ENCODE assay signal across 8 cellular contexts in the genomic region with DNA sequence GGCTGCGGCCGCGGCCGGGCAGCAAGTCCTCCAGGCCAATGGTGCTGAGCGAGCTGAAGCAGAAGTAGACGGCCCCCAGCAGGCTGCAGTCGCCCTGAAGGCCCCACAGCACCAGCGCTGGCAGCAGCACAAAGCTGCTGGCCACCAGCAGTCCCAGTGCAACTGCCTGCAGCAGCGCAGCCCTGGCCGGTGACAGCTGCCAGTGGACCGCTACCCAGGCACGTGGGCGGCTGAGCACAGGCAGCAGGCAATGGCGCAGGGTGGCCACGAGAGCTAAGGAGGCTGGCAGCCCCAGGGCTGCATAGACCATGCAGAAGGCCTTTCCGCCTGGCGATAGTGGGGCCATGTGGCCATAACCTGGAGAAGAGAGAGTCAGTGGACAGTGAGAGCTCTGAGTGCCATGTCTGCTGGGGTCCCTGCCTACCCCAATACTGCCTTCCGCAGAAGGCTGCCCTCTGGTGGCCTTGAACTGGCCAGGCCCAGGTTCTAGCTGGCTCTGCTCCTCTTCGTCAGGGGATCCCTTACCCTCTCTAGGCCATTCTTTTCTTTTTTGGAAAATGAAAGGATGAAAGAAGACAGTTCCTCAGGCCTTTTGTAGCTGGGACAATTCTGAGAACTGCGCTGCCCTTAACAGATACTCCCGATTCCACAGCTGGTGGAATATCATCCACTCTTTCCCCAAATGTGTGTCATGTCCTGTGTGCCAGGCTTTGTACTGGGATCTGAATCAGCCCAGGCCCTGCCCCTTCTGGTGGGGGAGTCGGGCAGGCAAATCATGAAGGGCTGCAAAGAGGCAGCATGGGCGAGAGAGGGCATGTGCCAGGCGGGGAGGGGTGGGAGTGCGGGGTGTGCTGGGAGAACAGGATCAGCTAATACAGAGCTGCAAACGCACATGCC. TPM values are rescaled to one million over a fixed set of nuclear protein-coding genes. Genes with fewer than 3 reads are reported as not detected.
DNase-seq lines count a peak whose midpoint lies in the region; ATAC-seq, FAIRE-seq and TF ChIP-seq lines count a peak whose summit lies in the region.

No MANE protein-coding gene starts in this region.

- ATAC-seq in Panc1: peak; percentile 61
- ATAC-seq in HepG2: peak; percentile 66
- ATAC-seq in GM19467 (IDR thresholded peaks at IDR 0.05; ENCODE audit: unreplicated experiment): no peak

- H3K4me3 ChIP-seq in Panc1 (ENCODE audit: low read depth in 2 of 2, low read length in 2 of 2): no peak overlapping the region
- peak overlapping the region in 1 of 3 donors; percentile 17 for H3K4me3 ChIP-seq in breast epithelium
- H3K4me3 ChIP-seq in HepG2 (replicated peaks in 1 of 3; ENCODE audit: insufficient read depth in 1 of 3, low read depth in 2 of 3, low read length in 3 of 3): no peak overlapping the region
- no peak overlapping the region for H3K4me3 ChIP-seq in tibial artery

- H3K4me1 ChIP-seq in Panc1 (ENCODE audit: control insufficient read depth, insufficient read depth, low read length): peaks cover 12% of the 10 kb centered on the region; the same call in 1 of the 2 replicates
- H3K4me1 ChIP-seq in breast epithelium: peaks cover 0 to 4% of the 10 kb centered on the region in 2 donors
- peaks cover 8% of the 10 kb centered on the region for H3K4me1 ChIP-seq in HepG2 (ENCODE audit: insufficient read depth, low read length)
- H3K4me1 ChIP-seq in tibial artery: peaks cover 0 to 22% (median 13%) of the 10 kb centered on the region in 4 donors

- DNase-seq in NCI-H524 (lab: John Stamatoyannopoulos, UW): peak; percentile 14 to 62
- no peak for DNase-seq in NCI-H524 treated with DMSO at 0.1 percent for 48 hours (lab: John Stamatoyannopoulos, UW)
- no peak for DNase-seq in Panc1 (ENCODE audit: low read depth, low spot score)
- no peak for DNase-seq in breast epithelium (ENCODE audit: low spot score in 2 of 2)
- no peak for DNase-seq in HepG2 (ENCODE audit: low spot score)
- peak in 1 of 2 donors; percentile 81 for DNase-seq in tibial artery
- no peak for DNase-seq in NCI-H2029 treated with DMSO at 0.1 percent for 48 hours (lab: John Stamatoyannopoulos, UW)

- no peak overlapping the region for H3K9ac ChIP-seq in HepG2 (ENCODE audit: insufficient read depth, low read depth, low read length)

- TF ChIP-seq POLR2A in breast epithelium (IDR thresholded peaks at IDR 0.05) (no peak), HepG2 (IDR thresholded peaks at IDR 0.05; ENCODE audit: insufficient read depth in 1 of 2, low read depth in 2 of 2, low read length in 2 of 2) (no peak)

- no peak overlapping the region for H2AFZ ChIP-seq in HepG2 (ENCODE audit: low read length)

- H3K9me3 ChIP-seq in Panc1 (ENCODE audit: control insufficient read depth, insufficient read depth, low read depth, low read length) (no peaks in the 10 kb centered on the region), breast epithelium (no peaks in the 10 kb centered on the region), HepG2 (ENCODE audit: low read length) (no peaks in the 10 kb centered on the region), tibial artery (no peaks in the 10 kb centered on the region)

- in situ Hi-C loops in Panc1 (cut with HindIII; ENCODE audit: low pct_unique_long_range_greater_than_20kb, low sequenced_read_pairs) (no loop called here), HepG2 (cut with HindIII; ENCODE audit: extremely low pct_ligation_motif_present, low pct_unique_long_range_greater_than_20kb) (no loop called here)

- no peak for TF ChIP-seq EP300 in HepG2 (IDR thresholded peaks at IDR 0.05; ENCODE audit: low read depth in 2 of 2, low read length in 2 of 2)
- no peak for TF ChIP-seq EP300 in HepG2 (CRISPR knock-in tag; IDR thresholded peaks at IDR 0.05; ENCODE audit: borderline replicate concordance)

- no peak overlapping the region for H3K4me2 ChIP-seq in HepG2 (ENCODE audit: low read depth, low read length)

- intact Hi-C loops in Panc1 (cut with micrococcal nuclease; ENCODE audit: unreplicated experiment): no loop called here
- intact Hi-C loops in breast epithelium (cut with DNase I; ENCODE audit: low total_unique reads): no loop called here
- intact Hi-C loops in HepG2 (cut with micrococcal nuclease; ENCODE audit: unreplicated experiment): no loop called here
- intact Hi-C loops in tibial artery (cut with DNase I; ENCODE audit: low total_unique reads): no loop called here

- FAIRE-seq in HepG2 (lab: Jason Lieb, UNC): peak; percentile 42

- H3K27ac ChIP-seq in Panc1 (ENCODE audit: low read length) (no peak overlapping the region), breast epithelium (peak overlapping the region in 1 of 2 donors; percentile 5), HepG2 (ENCODE audit: extremely low read length, insufficient read depth, low read length) (no peak overlapping the region), tibial artery (peak overlapping the region; percentile 3 to 31)

- WGBS in HepG2 (ENCODE audit: low lambda C conversion rate): 62% methylated on average over 9 of the region's 26 CpGs

- peak; percentile 47; the same call in 1 of the 2 replicates for TF ChIP-seq RAD21 in HepG2 (CRISPR knock-in tag; IDR thresholded peaks at IDR 0.05)

- H3K36me3 ChIP-seq in Panc1 (ENCODE audit: control insufficient read depth, insufficient read depth, low read length) (peaks cover 3% of the 10 kb centered on the region), breast epithelium (no peaks in the 10 kb centered on the region), HepG2 (replicated peaks in 1 of 2; ENCODE audit: control insufficient read depth in 1 of 2, insufficient read depth in 2 of 2, low read length in 2 of 2) (peaks cover 12 to 14% of the 10 kb centered on the region in 2 experiments; a peak in 4 of 5 replicates), tibial artery (peaks cover 45 to 70% (median 59%) of the 10 kb centered on the region in 3 donors)

- TF ChIP-seq CTCF in Panc1 (IDR thresholded peaks at IDR 0.05) (peak; percentile 95; the same call in 1 of the 2 replicates), breast epithelium (IDR thresholded peaks at IDR 0.05) (peak; percentile 10 to 51 (median 36)), HepG2 (CRISPR knock-in tag; IDR thresholded peaks at IDR 0.05) (peak; percentile 82), tibial artery (IDR thresholded peaks at IDR 0.05) (peak; percentile 79 to 81)

- CTCF ChIA-PET in Panc1 (lab: Charles Lee) (interaction anchor here (0.5 to 2.5 kb wide), 7 partner anchors 13 to 197 kb away, joined by 3 to 9 read pairs (median 3); partner anchors contain the start of genes EHBP1L1 and FAM89B), HepG2 (lab: Yijun Ruan, JAX; ENCODE audit: low intra/inter-chr PET ratio, low total read pairs) (interaction anchor here (2.1 kb wide), 1 partner anchor 53 kb away, joined by 12 read pairs; no protein-coding TSS in a partner anchor)

- H3K27me3 ChIP-seq in Panc1 (ENCODE audit: control insufficient read depth, insufficient read depth, low read length) (no peaks in the 10 kb centered on the region), breast epithelium (no peaks in the 10 kb centered on the region), HepG2 (ENCODE audit: control insufficient read depth in 1 of 2, insufficient read depth in 2 of 2, low read length in 2 of 2) (no peaks in the 10 kb centered on the region), tibial artery (no peaks in the 10 kb centered on the region)

- no peaks in the 10 kb centered on the region for H3K79me2 ChIP-seq in HepG2 (ENCODE audit: insufficient read depth, low read length)

- BruUV-seq in Panc1 (replicated peaks; lab: Mats Ljungman, UMichigan) (no TSS peak), HepG2 (replicated peaks; lab: Mats Ljungman, UMichigan) (no TSS peak)

- H4K20me1 ChIP-seq in HepG2 (ENCODE audit: insufficient read depth, low read length): 0 out of 2 replicates have a peak, but pooled peaks cover 3% of the 10 kb centered on the region

- POLR2A ChIA-PET in Panc1 (lab: Charles Lee) (interaction anchor here (0.6 kb wide), 1 partner anchor 21 kb away, joined by 3 read pairs; no protein-coding TSS in a partner anchor), HepG2 (lab: Yijun Ruan, JAX) (interaction anchor here (1.0 to 2.4 kb wide), 5 partner anchors 9 to 21 kb away, joined by 4 to 11 read pairs (median 5); partner anchors contain the start of gene MAP3K11)

RNA-seq across cellular contexts. Expression of gene KCNK7, which starts 1.8 kb away (rescaled TPM):
- total RNA-seq in Panc1 (2021; ENCODE audit: unreplicated experiment) (0.69 TPM), breast epithelium (1 to 10 TPM in 1 of 3 donors, under 1 TPM in 2; 0.33 to 2.2 (median 0.80) TPM), HepG2 (2016; rRNA removed; fragmentation: Illumina TruSeq; extraction: Trizol) (not detected in 2 replicates)
- polyA plus RNA-seq in Panc1 (2012; ENCODE audit: insufficient read length): 0.63 TPM
- total RNA-seq in HepG2 (2016; cell fraction: cytosol; rRNA removed; fragmentation: Illumina TruSeq; extraction: Trizol; ENCODE audit: low read depth): not detected in 2 replicates
- not detected in 2 replicates for total RNA-seq in HepG2 (2016; cell fraction: insoluble cytoplasmic fraction; rRNA removed; fragmentation: Illumina TruSeq; extraction: Trizol)
- total RNA-seq in HepG2 (2016; cell fraction: membrane; rRNA removed; fragmentation: Illumina TruSeq; extraction: Trizol): not detected in 2 replicates
- 1.2 TPM in 1 of 2 replicates, not detected in the other for total RNA-seq in HepG2 (2016; cell fraction: nucleus; rRNA removed; fragmentation: Illumina TruSeq; extraction: Trizol)
- polyA plus RNA-seq in HepG2 (2011; rRNA removed): 0.11 and 0.14 TPM in 2 replicates
- polyA plus RNA-seq in HepG2 (2011; cell fraction: cytosol; rRNA removed): 0.04 TPM in 1 of 2 replicates, not detected in the other
- 0.69 and 0.97 TPM in 2 replicates for polyA plus RNA-seq in HepG2 (2011; cell fraction: nucleus; rRNA removed)
- polyA plus RNA-seq in HepG2 (2012): 0.28 TPM in 1 of 2 replicates, not detected in the other
- not detected in 2 replicates for polyA plus RNA-seq in HepG2 (2016; cell fraction: cytosol; fragmentation: Illumina TruSeq; extraction: Trizol; ENCODE audit: low read depth)
- not detected in 2 replicates for polyA plus RNA-seq in HepG2 (2016; cell fraction: insoluble cytoplasmic fraction; fragmentation: Illumina TruSeq; extraction: Trizol; ENCODE audit: low read depth)
- polyA plus RNA-seq in HepG2 (2016; cell fraction: membrane; fragmentation: Illumina TruSeq; extraction: Trizol; ENCODE audit: low read depth): not detected in 2 replicates
- 0.38 and 0.77 TPM in 2 replicates for polyA plus RNA-seq in HepG2 (2016; cell fraction: nucleus; fragmentation: Illumina TruSeq; extraction: Trizol; ENCODE audit: insufficient read depth, low read depth)
- 0.33 and 0.90 TPM in 2 replicates for polyA minus RNA-seq in HepG2 (2011; rRNA and poly(A)+ RNA removed; ENCODE audit: low replicate concordance)
- not detected in 2 replicates for polyA minus RNA-seq in HepG2 (2011; cell fraction: cytosol; rRNA and poly(A)+ RNA removed)
- polyA minus RNA-seq in HepG2 (2011; cell fraction: nucleus; rRNA and poly(A)+ RNA removed): 0.75 and 1.2 TPM in 2 replicates

RNA-seq across cellular contexts. Expression of gene EHBP1L1, which starts 17.9 kb away (rescaled TPM):
- 108 TPM for total RNA-seq in Panc1 (2021; ENCODE audit: unreplicated experiment)
- polyA plus RNA-seq in Panc1 (2012; ENCODE audit: insufficient read length): 109 TPM
- total RNA-seq in breast epithelium: 10 to 100 TPM; 28.0 to 68.8 (median 33.4) TPM
- total RNA-seq in HepG2 (2016; rRNA removed; fragmentation: Illumina TruSeq; extraction: Trizol): 5.4 and 10.6 TPM in 2 replicates
- 2.5 and 2.6 TPM in 2 replicates for total RNA-seq in HepG2 (2016; cell fraction: cytosol; rRNA removed; fragmentation: Illumina TruSeq; extraction: Trizol; ENCODE audit: low read depth)
- total RNA-seq in HepG2 (2016; cell fraction: insoluble cytoplasmic fraction; rRNA removed; fragmentation: Illumina TruSeq; extraction: Trizol): 3.9 and 9.7 TPM in 2 replicates
- total RNA-seq in HepG2 (2016; cell fraction: membrane; rRNA removed; fragmentation: Illumina TruSeq; extraction: Trizol): 3.4 TPM in 2 replicates
- total RNA-seq in HepG2 (2016; cell fraction: nucleus; rRNA removed; fragmentation: Illumina TruSeq; extraction: Trizol): 7.8 and 8.4 TPM in 2 replicates
- 8.3 and 14.4 TPM in 2 replicates for polyA plus RNA-seq in HepG2 (2011; rRNA removed)
- 7.1 and 10.0 TPM in 2 replicates for polyA plus RNA-seq in HepG2 (2011; cell fraction: cytosol; rRNA removed)
- 74.9 and 85.5 TPM in 2 replicates for polyA plus RNA-seq in HepG2 (2011; cell fraction: nucleus; rRNA removed)
- polyA plus RNA-seq in HepG2 (2012): 9.8 and 10.7 TPM in 2 replicates
- 0.58 and 0.94 TPM in 2 replicates for polyA plus RNA-seq in HepG2 (2016; cell fraction: cytosol; fragmentation: Illumina TruSeq; extraction: Trizol; ENCODE audit: low read depth)
- polyA plus RNA-seq in HepG2 (2016; cell fraction: insoluble cytoplasmic fraction; fragmentation: Illumina TruSeq; extraction: Trizol; ENCODE audit: low read depth): 4.6 and 5.1 TPM in 2 replicates
- 0.79 and 1.3 TPM in 2 replicates for polyA plus RNA-seq in HepG2 (2016; cell fraction: membrane; fragmentation: Illumina TruSeq; extraction: Trizol; ENCODE audit: low read depth)
- 27.0 and 30.2 TPM in 2 replicates for polyA plus RNA-seq in HepG2 (2016; cell fraction: nucleus; fragmentation: Illumina TruSeq; extraction: Trizol; ENCODE audit: insufficient read depth, low read depth)
- 23.3 and 45.1 TPM in 2 replicates for polyA minus RNA-seq in HepG2 (2011; rRNA and poly(A)+ RNA removed; ENCODE audit: low replicate concordance)
- 7.6 and 13.2 TPM in 2 replicates for polyA minus RNA-seq in HepG2 (2011; cell fraction: cytosol; rRNA and poly(A)+ RNA removed)
- polyA minus RNA-seq in HepG2 (2011; cell fraction: nucleus; rRNA and poly(A)+ RNA removed): 6.4 and 11.8 TPM in 2 replicates

RNA-seq across cellular contexts. Expression of gene MAP3K11, which starts 20.3 kb away (rescaled TPM):
- 124 TPM for total RNA-seq in Panc1 (2021; ENCODE audit: unreplicated experiment)
- 138 TPM for polyA plus RNA-seq in Panc1 (2012; ENCODE audit: insufficient read length)
- 10 to 100 TPM; 30.4 to 39.0 (median 36.7) TPM for total RNA-seq in breast epithelium
- total RNA-seq in HepG2 (2016; rRNA removed; fragmentation: Illumina TruSeq; extraction: Trizol): 35.6 and 51.5 TPM in 2 replicates
- 9.8 and 11.0 TPM in 2 replicates for total RNA-seq in HepG2 (2016; cell fraction: cytosol; rRNA removed; fragmentation: Illumina TruSeq; extraction: Trizol; ENCODE audit: low read depth)
- 28.4 and 51.3 TPM in 2 replicates for total RNA-seq in HepG2 (2016; cell fraction: insoluble cytoplasmic fraction; rRNA removed; fragmentation: Illumina TruSeq; extraction: Trizol)
- 23.9 and 24.4 TPM in 2 replicates for total RNA-seq in HepG2 (2016; cell fraction: membrane; rRNA removed; fragmentation: Illumina TruSeq; extraction: Trizol)
- total RNA-seq in HepG2 (2016; cell fraction: nucleus; rRNA removed; fragmentation: Illumina TruSeq; extraction: Trizol): 38.3 and 44.6 TPM in 2 replicates
- polyA plus RNA-seq in HepG2 (2011; rRNA removed): 35.9 and 54.6 TPM in 2 replicates
- polyA plus RNA-seq in HepG2 (2011; cell fraction: cytosol; rRNA removed): 29.9 and 43.3 TPM in 2 replicates
- polyA plus RNA-seq in HepG2 (2011; cell fraction: nucleus; rRNA removed): 105 and 109 TPM in 2 replicates
- 41.6 and 47.6 TPM in 2 replicates for polyA plus RNA-seq in HepG2 (2012)
- 10.0 and 10.8 TPM in 2 replicates for polyA plus RNA-seq in HepG2 (2016; cell fraction: cytosol; fragmentation: Illumina TruSeq; extraction: Trizol; ENCODE audit: low read depth)
- 43.2 and 55.5 TPM in 2 replicates for polyA plus RNA-seq in HepG2 (2016; cell fraction: insoluble cytoplasmic fraction; fragmentation: Illumina TruSeq; extraction: Trizol; ENCODE audit: low read depth)
- 24.5 and 29.1 TPM in 2 replicates for polyA plus RNA-seq in HepG2 (2016; cell fraction: membrane; fragmentation: Illumina TruSeq; extraction: Trizol; ENCODE audit: low read depth)
- 98.1 and 107 TPM in 2 replicates for polyA plus RNA-seq in HepG2 (2016; cell fraction: nucleus; fragmentation: Illumina TruSeq; extraction: Trizol; ENCODE audit: insufficient read depth, low read depth)
- polyA minus RNA-seq in HepG2 (2011; rRNA and poly(A)+ RNA removed; ENCODE audit: low replicate concordance): 59.8 and 117 TPM in 2 replicates
- polyA minus RNA-seq in HepG2 (2011; cell fraction: cytosol; rRNA and poly(A)+ RNA removed): 35.9 and 41.2 TPM in 2 replicates
- polyA minus RNA-seq in HepG2 (2011; cell fraction: nucleus; rRNA and poly(A)+ RNA removed): 61.7 and 76.1 TPM in 2 replicates

RNA-seq across cellular contexts. Expression of gene FAM89B, which starts 21.4 kb away (rescaled TPM):
- total RNA-seq in Panc1 (2021; ENCODE audit: unreplicated experiment) (102 TPM), breast epithelium (10 to 100 TPM; 37.4 to 51.4 (median 40.8) TPM), HepG2 (2016; rRNA removed; fragmentation: Illumina TruSeq; extraction: Trizol) (3.6 and 5.7 TPM in 2 replicates)
- 151 TPM for polyA plus RNA-seq in Panc1 (2012; ENCODE audit: insufficient read length)
- total RNA-seq in HepG2 (2016; cell fraction: cytosol; rRNA removed; fragmentation: Illumina TruSeq; extraction: Trizol; ENCODE audit: low read depth): 7.8 and 8.7 TPM in 2 replicates
- 4.0 and 5.2 TPM in 2 replicates for total RNA-seq in HepG2 (2016; cell fraction: insoluble cytoplasmic fraction; rRNA removed; fragmentation: Illumina TruSeq; extraction: Trizol)
- 8.0 and 9.6 TPM in 2 replicates for total RNA-seq in HepG2 (2016; cell fraction: membrane; rRNA removed; fragmentation: Illumina TruSeq; extraction: Trizol)
- 2.9 and 4.0 TPM in 2 replicates for total RNA-seq in HepG2 (2016; cell fraction: nucleus; rRNA removed; fragmentation: Illumina TruSeq; extraction: Trizol)
- 8.0 and 11.5 TPM in 2 replicates for polyA plus RNA-seq in HepG2 (2011; rRNA removed)
- polyA plus RNA-seq in HepG2 (2011; cell fraction: cytosol; rRNA removed): 5.8 and 9.6 TPM in 2 replicates
- polyA plus RNA-seq in HepG2 (2011; cell fraction: nucleus; rRNA removed): 29.0 and 34.8 TPM in 2 replicates
- 3.6 and 5.3 TPM in 2 replicates for polyA plus RNA-seq in HepG2 (2012)
- 19.5 and 20.4 TPM in 2 replicates for polyA plus RNA-seq in HepG2 (2016; cell fraction: cytosol; fragmentation: Illumina TruSeq; extraction: Trizol; ENCODE audit: low read depth)
- 7.9 and 9.1 TPM in 2 replicates for polyA plus RNA-seq in HepG2 (2016; cell fraction: insoluble cytoplasmic fraction; fragmentation: Illumina TruSeq; extraction: Trizol; ENCODE audit: low read depth)
- 15.3 and 15.7 TPM in 2 replicates for polyA plus RNA-seq in HepG2 (2016; cell fraction: membrane; fragmentation: Illumina TruSeq; extraction: Trizol; ENCODE audit: low read depth)
- 11.6 and 13.0 TPM in 2 replicates for polyA plus RNA-seq in HepG2 (2016; cell fraction: nucleus; fragmentation: Illumina TruSeq; extraction: Trizol; ENCODE audit: insufficient read depth, low read depth)
- 11.8 and 23.8 TPM in 2 replicates for polyA minus RNA-seq in HepG2 (2011; rRNA and poly(A)+ RNA removed; ENCODE audit: low replicate concordance)
- 1.9 and 4.2 TPM in 2 replicates for polyA minus RNA-seq in HepG2 (2011; cell fraction: cytosol; rRNA and poly(A)+ RNA removed)
- polyA minus RNA-seq in HepG2 (2011; cell fraction: nucleus; rRNA and poly(A)+ RNA removed): 4.5 and 5.1 TPM in 2 replicates

RNA-seq across cellular contexts. Expression of gene PCNX3, which starts 21.8 kb away (rescaled TPM):
- total RNA-seq in Panc1 (2021; ENCODE audit: unreplicated experiment) (74.5 TPM), breast epithelium (10 to 100 TPM; 13.4 to 21.0 (median 20.1) TPM), HepG2 (2016; rRNA removed; fragmentation: Illumina TruSeq; extraction: Trizol) (14.5 and 23.0 TPM in 2 replicates)
- polyA plus RNA-seq in Panc1 (2012; ENCODE audit: insufficient read length): 82.2 TPM
- total RNA-seq in HepG2 (2016; cell fraction: cytosol; rRNA removed; fragmentation: Illumina TruSeq; extraction: Trizol; ENCODE audit: low read depth): 8.5 and 8.7 TPM in 2 replicates
- 12.2 and 22.7 TPM in 2 replicates for total RNA-seq in HepG2 (2016; cell fraction: insoluble cytoplasmic fraction; rRNA removed; fragmentation: Illumina TruSeq; extraction: Trizol)
- 9.3 and 9.7 TPM in 2 replicates for total RNA-seq in HepG2 (2016; cell fraction: membrane; rRNA removed; fragmentation: Illumina TruSeq; extraction: Trizol)
- 26.0 and 33.8 TPM in 2 replicates for total RNA-seq in HepG2 (2016; cell fraction: nucleus; rRNA removed; fragmentation: Illumina TruSeq; extraction: Trizol)
- 16.2 and 23.1 TPM in 2 replicates for polyA plus RNA-seq in HepG2 (2011; rRNA removed)
- 12.7 and 17.1 TPM in 2 replicates for polyA plus RNA-seq in HepG2 (2011; cell fraction: cytosol; rRNA removed)
- 99.5 and 123 TPM in 2 replicates for polyA plus RNA-seq in HepG2 (2011; cell fraction: nucleus; rRNA removed)
- 14.4 and 24.5 TPM in 2 replicates for polyA plus RNA-seq in HepG2 (2012)
- polyA plus RNA-seq in HepG2 (2016; cell fraction: cytosol; fragmentation: Illumina TruSeq; extraction: Trizol; ENCODE audit: low read depth): 4.3 and 4.9 TPM in 2 replicates
- polyA plus RNA-seq in HepG2 (2016; cell fraction: insoluble cytoplasmic fraction; fragmentation: Illumina TruSeq; extraction: Trizol; ENCODE audit: low read depth): 14.3 and 21.7 TPM in 2 replicates
- polyA plus RNA-seq in HepG2 (2016; cell fraction: membrane; fragmentation: Illumina TruSeq; extraction: Trizol; ENCODE audit: low read depth): 5.8 and 6.9 TPM in 2 replicates
- 68.2 and 73.5 TPM in 2 replicates for polyA plus RNA-seq in HepG2 (2016; cell fraction: nucleus; fragmentation: Illumina TruSeq; extraction: Trizol; ENCODE audit: insufficient read depth, low read depth)
- polyA minus RNA-seq in HepG2 (2011; rRNA and poly(A)+ RNA removed; ENCODE audit: low replicate concordance): 35.6 and 67.6 TPM in 2 replicates
- 23.3 and 27.8 TPM in 2 replicates for polyA minus RNA-seq in HepG2 (2011; cell fraction: cytosol; rRNA and poly(A)+ RNA removed)
- polyA minus RNA-seq in HepG2 (2011; cell fraction: nucleus; rRNA and poly(A)+ RNA removed): 32.3 and 32.8 TPM in 2 replicates

Comparison
In these comparisons a context has a peak if more than half of its experiments do, and no peak if none do; other contexts are left out.
1. DNase-seq: peak in NCI-H524 (2 of 2); none in NCI-H524 treated with DMSO at 0.1 percent for 48 hours (single experiment), Panc1 (single experiment), breast epithelium (0 of 2), HepG2 (single experiment) and NCI-H2029 treated with DMSO at 0.1 percent for 48 hours (single experiment).
2. H3K27ac ChIP-seq: peak in tibial artery (2 of 2); none in Panc1 (single experiment) and HepG2 (single experiment).
3. CTCF ChIP-seq: peak in every context shown above with its lines; median percentile 95 in Panc1; 82 in HepG2; 80 in tibial artery; 36 in breast epithelium.